In genomic region chr6:170026272-170027110, GRCh38 we compare ENCODE assay signal across 11 cellular contexts.
A peak's percentile ranks its signal among the peaks of the same experiment; 100 is the strongest.
DNase-seq lines count a peak whose midpoint lies in the region; ATAC-seq and TF ChIP-seq lines count a peak whose summit lies in the region.
"Had no signal": no experiment of that assay in that cellular context is flagged by ENCODE, and none has a peak within 500 bp of the region (broad histone marks: within the 10 kb centered on the region; RNA-seq: fewer than 3 reads in every experiment).

No MANE protein-coding gene starts in this region.

- H3K27ac Mint-ChIP-seq in neural crest cell (ENCODE audit: unreplicated experiment) = peak overlapping the region; percentile 19
- no peak overlapping the region for H3K27ac Mint-ChIP-seq in activated T-helper 1 cell treated with anti-CD3 and anti-CD28 coated beads, Interleukin-12 subunit alpha, Interleukin-12 subunit beta, Interleukin-2, Interleukin-4 antibody, amounts not matched to agents 30 ng/mL and 10 ng/mL and 1 ng/mL, durations not matched to agents 14 hours and 24 hours and 36 hours
- H3K27ac Mint-ChIP-seq: stimulated activated effector memory CD8-positive, alpha-beta T cell treated with anti-CD3 and anti-CD28 coated beads, Interleukin-12 subunit alpha, Interleukin-12 subunit beta, amount 100 ng/mL, for 72 hours had no signal

- H3K36me3 Mint-ChIP-seq in neural crest cell (ENCODE audit: low read depth) = no peaks in the 10 kb centered on the region
- no peaks in the 10 kb centered on the region for H3K36me3 Mint-ChIP-seq in activated T-helper 1 cell treated with anti-CD3 and anti-CD28 coated beads, Interleukin-12 subunit alpha, Interleukin-12 subunit beta, Interleukin-2, Interleukin-4 antibody, amounts not matched to agents 30 ng/mL and 10 ng/mL and 1 ng/mL, durations not matched to agents 14 hours and 24 hours and 36 hours (ENCODE audit: low read depth)
- H3K36me3 Mint-ChIP-seq: stimulated activated effector memory CD8-positive, alpha-beta T cell treated with anti-CD3 and anti-CD28 coated beads, Interleukin-12 subunit alpha, Interleukin-12 subunit beta, amount 100 ng/mL, for 72 hours had no signal

- no peaks in the 10 kb centered on the region for H3K9me3 Mint-ChIP-seq in neural crest cell
- H3K9me3 Mint-ChIP-seq in activated T-helper 1 cell treated with anti-CD3 and anti-CD28 coated beads, Interleukin-12 subunit alpha, Interleukin-12 subunit beta, Interleukin-2, Interleukin-4 antibody, amounts not matched to agents 30 ng/mL and 10 ng/mL and 1 ng/mL, durations not matched to agents 14 hours and 24 hours and 36 hours = no peaks in the 10 kb centered on the region
- H3K9me3 Mint-ChIP-seq: stimulated activated effector memory CD8-positive, alpha-beta T cell treated with anti-CD3 and anti-CD28 coated beads, Interleukin-12 subunit alpha, Interleukin-12 subunit beta, amount 100 ng/mL, for 72 hours had no signal

- no peak for TF ChIP-seq CTCF in neural crest cell (conservative IDR thresholded peaks at IDR 0.05)

- ATAC-seq in GM18498 (IDR thresholded peaks at IDR 0.05; ENCODE audit: unreplicated experiment) = no peak
- no peak for ATAC-seq in GM21576 (IDR thresholded peaks at IDR 0.05; ENCODE audit: unreplicated experiment)
- no peak for ATAC-seq in HG03520 (IDR thresholded peaks at IDR 0.05; ENCODE audit: unreplicated experiment)
- ATAC-seq: activated CD4-positive, CD25-positive, alpha-beta regulatory T cell treated with anti-CD3 and anti-CD28 coated beads, Interleukin-2, amount 50 U/mL, for 24 hours; stimulated activated effector memory CD8-positive, alpha-beta T cell treated with anti-CD3 and anti-CD28 coated beads, Interleukin-12 subunit alpha, Interleukin-12 subunit beta, amount 100 ng/mL, for 72 hours had no signal

- H3K27me3 Mint-ChIP-seq in neural crest cell (ENCODE audit: low read depth) = no peaks in the 10 kb centered on the region
- peaks cover 8% of the 10 kb centered on the region for H3K27me3 Mint-ChIP-seq in activated T-helper 1 cell treated with anti-CD3 and anti-CD28 coated beads, Interleukin-12 subunit alpha, Interleukin-12 subunit beta, Interleukin-2, Interleukin-4 antibody, amounts not matched to agents 30 ng/mL and 10 ng/mL and 1 ng/mL, durations not matched to agents 14 hours and 24 hours and 36 hours (ENCODE audit: insufficient read depth)

- intact Hi-C loops in activated T-helper 1 cell treated with anti-CD3 and anti-CD28 coated beads, Interleukin-12 subunit alpha, Interleukin-12 subunit beta, Interleukin-2, Interleukin-4 antibody, amounts not matched to agents 30 ng/mL and 10 ng/mL and 1 ng/mL, durations not matched to agents 14 hours and 24 hours and 36 hours (cut with micrococcal nuclease) = no loop called here

- no peaks in the 10 kb centered on the region for H3K4me1 Mint-ChIP-seq in neural crest cell
- H3K4me1 Mint-ChIP-seq in activated T-helper 1 cell treated with anti-CD3 and anti-CD28 coated beads, Interleukin-12 subunit alpha, Interleukin-12 subunit beta, Interleukin-2, Interleukin-4 antibody, amounts not matched to agents 30 ng/mL and 10 ng/mL and 1 ng/mL, durations not matched to agents 14 hours and 24 hours and 36 hours (ENCODE audit: low read depth) = no peaks in the 10 kb centered on the region
- H3K4me1 Mint-ChIP-seq: stimulated activated effector memory CD8-positive, alpha-beta T cell treated with anti-CD3 and anti-CD28 coated beads, Interleukin-12 subunit alpha, Interleukin-12 subunit beta, amount 100 ng/mL, for 72 hours had no signal

- DNase-seq in COR-L47 (lab: John Stamatoyannopoulos, UW) (peak; percentile 88), NCI-H1436 (lab: John Stamatoyannopoulos, UW) (peak; percentile 51), SW480 (ENCODE audit: low spot score) (peak; percentile 89), neural crest cell (ENCODE audit: low read depth, low spot score) (no peak)
- no peak for DNase-seq in activated T-helper 1 cell treated with anti-CD3 and anti-CD28 coated beads, Interleukin-12 subunit alpha, Interleukin-12 subunit beta, Interleukin-2, Interleukin-4 antibody, amounts not matched to agents 30 ng/mL and 10 ng/mL and 1 ng/mL, durations not matched to agents 14 hours and 24 hours and 36 hours (ENCODE audit: low spot score)
- DNase-seq: AML-193 had no signal

- H3K4me3 Mint-ChIP-seq in neural crest cell = no peak overlapping the region
- no peak overlapping the region for H3K4me3 Mint-ChIP-seq in activated T-helper 1 cell treated with anti-CD3 and anti-CD28 coated beads, Interleukin-12 subunit alpha, Interleukin-12 subunit beta, Interleukin-2, Interleukin-4 antibody, amounts not matched to agents 30 ng/mL and 10 ng/mL and 1 ng/mL, durations not matched to agents 14 hours and 24 hours and 36 hours
- H3K4me3 Mint-ChIP-seq: stimulated activated effector memory CD8-positive, alpha-beta T cell treated with anti-CD3 and anti-CD28 coated beads, Interleukin-12 subunit alpha, Interleukin-12 subunit beta, amount 100 ng/mL, for 72 hours had no signal

Comparison
In these comparisons a context has a peak if more than half of its experiments do, and no peak if none do; other contexts are left out.
1. DNase-seq: peak in COR-L47 (single experiment), NCI-H1436 (single experiment) and SW480 (single experiment); none in neural crest cell (single experiment) and activated T-helper 1 cell treated with anti-CD3 and anti-CD28 coated beads, Interleukin-12 subunit alpha, Interleukin-12 subunit beta, Interleukin-2, Interleukin-4 antibody, amounts not matched to agents 30 ng/mL and 10 ng/mL and 1 ng/mL, durations not matched to agents 14 hours and 24 hours and 36 hours (single experiment).